Comparison of ENCODE assay signal across 1 cellular context in the genomic region with DNA sequence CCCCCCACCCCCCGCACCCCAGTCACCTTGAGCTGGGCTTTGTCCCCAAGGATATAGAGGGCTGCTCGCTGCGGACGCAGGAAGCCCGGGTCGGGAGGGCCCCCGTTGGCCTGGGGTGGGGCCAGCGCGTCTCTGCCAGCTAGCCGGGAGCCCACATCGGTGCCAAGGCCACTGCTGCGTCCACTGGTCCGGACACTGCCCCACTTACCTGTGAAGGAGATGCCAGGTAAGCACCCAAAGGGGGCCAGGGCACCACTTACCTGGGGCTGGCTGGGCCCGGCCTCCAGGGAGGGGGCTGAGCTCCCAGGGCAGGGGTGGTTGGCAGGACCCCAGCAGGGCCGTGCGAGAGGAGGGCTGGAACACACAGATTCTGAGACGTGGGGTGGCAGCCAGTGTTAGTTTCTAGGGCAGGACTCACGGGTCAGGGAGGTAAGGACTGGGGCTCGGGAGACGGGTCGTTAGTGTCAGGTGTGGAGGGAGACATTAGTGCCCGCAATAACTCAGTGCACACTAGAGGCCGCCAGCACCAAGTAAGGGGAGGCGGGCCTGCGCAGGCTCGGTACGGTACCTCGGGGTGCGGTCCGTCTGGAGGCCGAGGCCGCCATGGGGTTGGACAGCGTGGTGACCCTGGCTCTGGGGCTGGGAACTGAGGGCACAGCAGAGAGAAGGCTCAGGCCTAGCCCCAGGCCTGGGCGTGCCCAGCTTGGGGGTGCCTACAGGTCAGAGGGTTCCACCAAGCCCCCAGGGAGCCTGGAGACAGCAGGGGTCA.
TF ChIP-seq lines count a peak whose summit lies in the region.

No MANE protein-coding gene starts in this region.

TF ChIP-seq in HEK293, 187 proteins besides CTCF, POLR2A, EP300 and RAD21:
- TF ChIP-seq, protein P1, sequence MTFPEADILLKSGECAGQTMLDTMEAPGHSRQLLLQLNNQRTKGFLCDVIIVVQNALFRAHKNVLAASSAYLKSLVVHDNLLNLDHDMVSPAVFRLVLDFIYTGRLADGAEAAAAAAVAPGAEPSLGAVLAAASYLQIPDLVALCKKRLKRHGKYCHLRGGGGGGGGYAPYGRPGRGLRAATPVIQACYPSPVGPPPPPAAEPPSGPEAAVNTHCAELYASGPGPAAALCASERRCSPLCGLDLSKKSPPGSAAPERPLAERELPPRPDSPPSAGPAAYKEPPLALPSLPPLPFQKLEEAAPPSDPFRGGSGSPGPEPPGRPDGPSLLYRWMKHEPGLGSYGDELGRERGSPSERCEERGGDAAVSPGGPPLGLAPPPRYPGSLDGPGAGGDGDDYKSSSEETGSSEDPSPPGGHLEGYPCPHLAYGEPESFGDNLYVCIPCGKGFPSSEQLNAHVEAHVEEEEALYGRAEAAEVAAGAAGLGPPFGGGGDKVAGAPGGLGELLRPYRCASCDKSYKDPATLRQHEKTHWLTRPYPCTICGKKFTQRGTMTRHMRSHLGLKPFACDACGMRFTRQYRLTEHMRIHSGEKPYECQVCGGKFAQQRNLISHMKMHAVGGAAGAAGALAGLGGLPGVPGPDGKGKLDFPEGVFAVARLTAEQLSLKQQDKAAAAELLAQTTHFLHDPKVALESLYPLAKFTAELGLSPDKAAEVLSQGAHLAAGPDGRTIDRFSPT (tag by site-specific recombination; IDR thresholded peaks at IDR 0.05), result 0 out of 2 replicates have a peak, but pooled peaks have one; percentile 7
- TF ChIP-seq KLF16 (tag by site-specific recombination; IDR thresholded peaks at IDR 0.05), result no peak
- no peak for TF ChIP-seq KLF8 (tag by site-specific recombination; IDR thresholded peaks at IDR 0.05)
TF ChIP-seq in HEK293: peak in this region for 1.
